In the genomic region with DNA sequence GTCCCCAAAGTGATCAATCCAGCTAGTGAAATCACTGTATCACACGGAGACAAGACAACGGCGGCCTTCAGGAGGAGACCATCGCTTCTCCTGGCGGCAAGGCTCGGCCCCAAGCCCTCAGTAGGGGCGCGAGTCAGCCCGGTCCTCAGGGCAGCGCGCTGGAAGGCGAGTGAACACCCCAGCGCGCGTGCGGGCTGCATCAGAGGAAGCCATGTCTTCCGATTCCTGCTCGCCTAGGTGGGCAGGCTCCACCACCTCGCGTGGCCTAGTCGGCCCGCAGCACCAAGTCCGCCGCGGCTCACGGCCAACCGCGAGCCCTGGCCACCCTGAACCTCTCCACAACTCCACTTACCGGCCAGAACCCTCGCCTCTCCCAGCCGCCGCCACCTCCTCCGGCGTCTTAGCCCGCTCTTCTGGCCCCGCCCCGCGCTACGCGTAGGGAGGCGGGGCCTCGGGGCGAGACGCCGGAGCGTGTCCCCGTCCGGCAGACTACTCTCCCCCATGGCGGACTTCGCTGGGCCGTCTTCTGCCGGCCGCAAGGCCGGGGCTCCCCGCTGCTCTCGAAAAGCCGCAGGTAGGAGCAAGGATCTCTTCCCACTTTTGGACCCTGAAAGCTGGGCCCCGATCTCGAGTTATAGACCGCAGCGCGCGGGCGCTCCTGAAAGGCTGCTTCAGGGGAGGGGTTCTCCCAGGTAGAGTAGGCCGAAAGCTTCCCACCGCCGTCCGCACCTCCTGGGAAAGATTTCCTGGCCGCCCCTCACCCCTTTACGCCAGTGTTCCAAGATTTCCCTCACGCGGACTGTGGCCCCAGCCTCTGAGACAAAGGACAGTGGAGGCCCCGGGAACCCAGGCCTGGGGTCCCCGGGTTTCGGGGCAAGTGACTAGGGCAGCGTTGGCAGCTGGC, we compare ENCODE assay signal across 8 cellular contexts. TPM values are rescaled to one million over a fixed set of nuclear protein-coding genes. Genes with fewer than 3 reads are reported as not detected.
DNase-seq lines count a peak whose midpoint lies in the region; ATAC-seq and TF ChIP-seq lines count a peak whose summit lies in the region.

A gene with protein sequence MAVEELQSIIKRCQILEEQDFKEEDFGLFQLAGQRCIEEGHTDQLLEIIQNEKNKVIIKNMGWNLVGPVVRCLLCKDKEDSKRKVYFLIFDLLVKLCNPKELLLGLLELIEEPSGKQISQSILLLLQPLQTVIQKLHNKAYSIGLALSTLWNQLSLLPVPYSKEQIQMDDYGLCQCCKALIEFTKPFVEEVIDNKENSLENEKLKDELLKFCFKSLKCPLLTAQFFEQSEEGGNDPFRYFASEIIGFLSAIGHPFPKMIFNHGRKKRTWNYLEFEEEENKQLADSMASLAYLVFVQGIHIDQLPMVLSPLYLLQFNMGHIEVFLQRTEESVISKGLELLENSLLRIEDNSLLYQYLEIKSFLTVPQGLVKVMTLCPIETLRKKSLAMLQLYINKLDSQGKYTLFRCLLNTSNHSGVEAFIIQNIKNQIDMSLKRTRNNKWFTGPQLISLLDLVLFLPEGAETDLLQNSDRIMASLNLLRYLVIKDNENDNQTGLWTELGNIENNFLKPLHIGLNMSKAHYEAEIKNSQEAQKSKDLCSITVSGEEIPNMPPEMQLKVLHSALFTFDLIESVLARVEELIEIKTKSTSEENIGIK (minus strand): TSS at position 415 of the 904 bp plus-strand sequence. CDS start 988 bp downstream, outside the sequence.
RPAP2 (plus strand) TSS at position 487 of the 904 bp plus-strand sequence; CDS start at position 502, 15 bp downstream.

- DNase-seq in NCI-H1092 treated with DMSO at 0.1 percent for 48 hours (lab: John Stamatoyannopoulos, UW) (peak; percentile 83), T follicular helper cell (ENCODE audit: low read depth) (peak; percentile 44), heart right ventricle (peak; percentile 66 to 84), progenitor cell of endocrine pancreas (ENCODE audit: low spot score, unreplicated experiment) (peak; percentile 58), ureter (ENCODE audit: low spot score) (peak; percentile 79)

- peak within 1 kb of the TSS; percentile 100 for H3K27ac Mint-ChIP-seq in progenitor cell of endocrine pancreas

- peak; percentile 99 for ATAC-seq in HG02642 (IDR thresholded peaks at IDR 0.05; ENCODE audit: poor library complexity, unreplicated experiment)
- peak; percentile 99 to 100 (median 100) for ATAC-seq in heart right ventricle

- H3K27me3 ChIP-seq in heart right ventricle, result no peaks in the 10 kb centered on the region

- H3K9me3 ChIP-seq in heart right ventricle, result no peaks in the 10 kb centered on the region

- 0% methylated on average over 74 to 76 of the region's 76 CpGs for WGBS in adipose tissue, 3 donors
- WGBS in heart right ventricle, 2 donors, result 0% methylated on average over 75 to 76 of the region's 76 CpGs

- H3K4me3 Mint-ChIP-seq in progenitor cell of endocrine pancreas (ENCODE audit: low read depth), result peak within 1 kb of the TSS; percentile 98

- no peaks in the 10 kb centered on the region for H3K27me3 Mint-ChIP-seq in progenitor cell of endocrine pancreas

- peak within 1 kb of the TSS; percentile 98 for H3K4me3 ChIP-seq in GM12875 (ENCODE audit: low read depth, low read length)
- H3K4me3 ChIP-seq in heart right ventricle, result peak within 1 kb of the TSS; percentile 65 to 93 (median 81)

- peaks cover 15% of the 10 kb centered on the region for H3K4me1 Mint-ChIP-seq in progenitor cell of endocrine pancreas (ENCODE audit: low read depth)

- H3K27ac ChIP-seq in adipose tissue (ENCODE audit: low read depth, low read length) (peak within 1 kb of the TSS; percentile 40), heart right ventricle (peak within 1 kb of the TSS; percentile 78 to 96 (median 94))

- TF ChIP-seq CTCF in GM12875 (IDR thresholded peaks at IDR 0.05; ENCODE audit: borderline replicate concordance, insufficient read depth, low read depth, low read length) (peak; percentile 27; the same call in 1 of the 2 replicates), heart right ventricle (IDR thresholded peaks at IDR 0.05) (peak in 3 of 9 donors; percentile 6 to 22 (median 18)), progenitor cell of endocrine pancreas (IDR thresholded peaks at IDR 0.05; ENCODE audit: unreplicated experiment) (peak; percentile 33)

- intact Hi-C loops in heart right ventricle (cut with DNase I), result loop anchor here in 8 of 10 donors (2.0 to 10.0 kb wide), 5 partner anchors 304 to 894 kb away; partner anchors contain the start of genes CDC7 (in 3 of the 8) and HFM1 (in 1 of the 8)

- H3K9me3 Mint-ChIP-seq in progenitor cell of endocrine pancreas (ENCODE audit: low read depth), result no peaks in the 10 kb centered on the region

- peaks cover 0 to 29% (median 20%) of the 10 kb centered on the region in 9 donors for H3K4me1 ChIP-seq in heart right ventricle

- H3K36me3 Mint-ChIP-seq in progenitor cell of endocrine pancreas (ENCODE audit: insufficient read depth), result peaks cover 15% of the 10 kb centered on the region

- H3K36me3 ChIP-seq in heart right ventricle, result peaks cover 0 to 54% (median under 1%) of the 10 kb centered on the region in 9 donors

RNA-seq across cellular contexts. Expression of the first gene that starts in this region (rescaled TPM):
- polyA plus RNA-seq in adipose tissue (1 to 10 TPM; 1.6 to 5.7 (median 3.8) TPM), heart right ventricle (10 to 100 TPM in 1 of 2 donors, 1 to 10 TPM in 1; 4.4 to 33.0 TPM)
- total RNA-seq in heart right ventricle (1 to 10 TPM; 4.4 to 7.1 (median 6.0) TPM), progenitor cell of endocrine pancreas (18.2 and 19.6 TPM in 2 replicates), ureter (13.9 TPM)

RNA-seq across cellular contexts. Expression of gene RPAP2, which starts in this region (rescaled TPM):
- polyA plus RNA-seq in adipose tissue (1 to 10 TPM; 5.3 to 9.8 (median 6.0) TPM), heart right ventricle (1 to 10 TPM; 7.0 to 9.1 TPM)
- total RNA-seq in heart right ventricle (10 to 100 TPM; 18.9 to 27.5 (median 24.5) TPM), progenitor cell of endocrine pancreas (40.7 and 40.8 TPM in 2 replicates), ureter (44.8 TPM)

Comparison
In these comparisons a context has a peak if more than half of its experiments do, and no peak if none do; other contexts are left out.
1. Peak in every context shown above with its lines: DNase-seq, ATAC-seq, H3K4me3 ChIP-seq and H3K27ac ChIP-seq.